Comparison of ENCODE assay signal across 12 cellular contexts in genomic region chr3:37997321-37997720, GRCh38. TPM values are rescaled to one million over a fixed set of nuclear protein-coding genes. Genes with fewer than 3 reads are reported as not detected.
A peak's percentile ranks its signal among the peaks of the same experiment; 100 is the strongest.
DNase-seq lines count a peak whose midpoint lies in the region; ATAC-seq, FAIRE-seq and TF ChIP-seq lines count a peak whose summit lies in the region.
"Had no signal": no experiment of that assay in that cellular context is flagged by ENCODE, and none has a peak within 500 bp of the region (broad histone marks: within the 10 kb centered on the region; RNA-seq: fewer than 3 reads in every experiment).

No MANE protein-coding gene starts in this region.

- H3K36me3 Mint-ChIP-seq in CD4-positive, CD25-positive, alpha-beta regulatory T cell = peaks cover 9% of the 10 kb centered on the region
- H3K36me3 Mint-ChIP-seq in CD8-positive, alpha-beta memory T cell = peaks cover 8 to 52% (median 11%) of the 10 kb centered on the region in 3 donors
- H3K36me3 Mint-ChIP-seq in dendritic cell treated with granulocyte-macrophage colony-stimulating factor and Interleukin-4, amounts not matched to agents 40 ng/mL and 50 ng/mL, for 4 days (ENCODE audit: low read depth) = peaks cover 26% of the 10 kb centered on the region
- H3K36me3 Mint-ChIP-seq: brain had no signal

- no peak for DNase-seq in CD4-positive, CD25-positive, alpha-beta regulatory T cell
- peak in 1 of 5 donors; percentile 44 for DNase-seq in CD8-positive, alpha-beta memory T cell
- DNase-seq in urothelium cell line (ENCODE audit: low spot score) = no peak
- DNase-seq in hepatocyte (ENCODE audit: low spot score) = no peak
- no peak for DNase-seq in ureter (ENCODE audit: low spot score)

- intact Hi-C loops in dendritic cell treated with granulocyte-macrophage colony-stimulating factor and Interleukin-4, amounts not matched to agents 40 ng/mL and 50 ng/mL, for 4 days (cut with micrococcal nuclease) = no loop called here

- H2AFZ ChIP-seq in hepatocyte = no peak overlapping the region

- peak overlapping the region; percentile 79 to 95 (median 95) for H3K27ac Mint-ChIP-seq in CD4-positive, CD25-positive, alpha-beta regulatory T cell
- peak overlapping the region in 6 of 8 donors; percentile 61 to 98 (median 89) for H3K27ac Mint-ChIP-seq in CD8-positive, alpha-beta memory T cell
- peak overlapping the region; percentile 38 for H3K27ac Mint-ChIP-seq in dendritic cell treated with granulocyte-macrophage colony-stimulating factor and Interleukin-4, amounts not matched to agents 40 ng/mL and 50 ng/mL, for 4 days

- no peak for ATAC-seq in CD4-positive, CD25-positive, alpha-beta regulatory T cell (ENCODE audit: low read depth in 2 of 2)
- ATAC-seq in GM18870 (IDR thresholded peaks at IDR 0.05; ENCODE audit: unreplicated experiment) = no peak

- no peaks in the 10 kb centered on the region for H3K27me3 ChIP-seq in CD4-positive, CD25-positive, alpha-beta regulatory T cell (ENCODE audit: control insufficient read depth, insufficient read depth, low read length)
- no peaks in the 10 kb centered on the region for H3K27me3 ChIP-seq in CD8-positive, alpha-beta memory T cell (ENCODE audit: insufficient read depth, low read length, poor library complexity, severe bottlenecking)
- H3K27me3 ChIP-seq in neutrophil = no peaks in the 10 kb centered on the region
- H3K27me3 ChIP-seq in hepatocyte = no peaks in the 10 kb centered on the region
- H3K27me3 ChIP-seq: left lung had no signal

- peaks cover 15% of the 10 kb centered on the region for H3K36me3 ChIP-seq in CD4-positive, CD25-positive, alpha-beta regulatory T cell (ENCODE audit: control insufficient read depth, insufficient read depth, low read length)
- H3K36me3 ChIP-seq in CD8-positive, alpha-beta memory T cell (ENCODE audit: insufficient read depth, low read length) = peaks cover 11% of the 10 kb centered on the region
- H3K36me3 ChIP-seq in neutrophil (no peaks in the 10 kb centered on the region), hepatocyte (replicated peaks; ENCODE audit: insufficient read depth, low read depth) (no peaks in the 10 kb centered on the region)

- H3K4me2 ChIP-seq in hepatocyte = no peak overlapping the region

- no peak overlapping the region for H3K4me3 ChIP-seq in CD4-positive, CD25-positive, alpha-beta regulatory T cell (ENCODE audit: low read depth, low read length)
- H3K4me3 ChIP-seq in CD8-positive, alpha-beta memory T cell (ENCODE audit: low read length) = no peak overlapping the region
- no peak overlapping the region for H3K4me3 ChIP-seq in neutrophil (ENCODE audit: low read depth in 1 of 2, low read length in 1 of 2)
- no peak overlapping the region for H3K4me3 ChIP-seq in hepatocyte

- H3K4me3 Mint-ChIP-seq in CD4-positive, CD25-positive, alpha-beta regulatory T cell = peak overlapping the region in 1 of 4 donors; percentile 86
- H3K4me3 Mint-ChIP-seq in CD8-positive, alpha-beta memory T cell = peak overlapping the region in 4 of 7 donors; percentile 34 to 79 (median 72)
- no peak overlapping the region for H3K4me3 Mint-ChIP-seq in dendritic cell treated with granulocyte-macrophage colony-stimulating factor and Interleukin-4, amounts not matched to agents 40 ng/mL and 50 ng/mL, for 4 days

- H3K9me3 ChIP-seq in CD4-positive, CD25-positive, alpha-beta regulatory T cell (ENCODE audit: control insufficient read depth in 2 of 2, low read length in 2 of 2) = no peaks in the 10 kb centered on the region
- H3K9me3 ChIP-seq in CD8-positive, alpha-beta memory T cell (ENCODE audit: low read length) = no peaks in the 10 kb centered on the region
- no peaks in the 10 kb centered on the region for H3K9me3 ChIP-seq in neutrophil
- H3K9me3 ChIP-seq in hepatocyte (ENCODE audit: low read depth) = no peaks in the 10 kb centered on the region
- H3K9me3 ChIP-seq: left lung had no signal

- no peaks in the 10 kb centered on the region for H3K27me3 Mint-ChIP-seq in CD4-positive, CD25-positive, alpha-beta regulatory T cell
- H3K27me3 Mint-ChIP-seq in CD8-positive, alpha-beta memory T cell = peaks cover 0 to 1% of the 10 kb centered on the region in 2 donors
- H3K27me3 Mint-ChIP-seq in dendritic cell treated with granulocyte-macrophage colony-stimulating factor and Interleukin-4, amounts not matched to agents 40 ng/mL and 50 ng/mL, for 4 days = no peaks in the 10 kb centered on the region
- H3K27me3 Mint-ChIP-seq: activated naive CD8-positive, alpha-beta T cell had no signal

- no peak for FAIRE-seq in urothelium cell line (lab: Jason Lieb, UNC)

- H3K79me2 ChIP-seq in hepatocyte = peaks cover 6% of the 10 kb centered on the region

- peaks cover 8 to 70% (median 47%) of the 10 kb centered on the region in 4 donors for H3K4me1 Mint-ChIP-seq in CD4-positive, CD25-positive, alpha-beta regulatory T cell
- H3K4me1 Mint-ChIP-seq in CD8-positive, alpha-beta memory T cell = peaks cover 54 to 70% (median 64%) of the 10 kb centered on the region in 3 donors
- H3K4me1 Mint-ChIP-seq in dendritic cell treated with granulocyte-macrophage colony-stimulating factor and Interleukin-4, amounts not matched to agents 40 ng/mL and 50 ng/mL, for 4 days (ENCODE audit: low read depth) = peaks cover 68% of the 10 kb centered on the region

- 97% methylated on average over 10 of the region's 10 CpGs for WGBS in hepatocyte (ENCODE audit: low lambda C conversion rate, missing lambda C conversion rate)

- no peaks in the 10 kb centered on the region for H3K9me3 Mint-ChIP-seq in CD4-positive, CD25-positive, alpha-beta regulatory T cell
- no peaks in the 10 kb centered on the region for H3K9me3 Mint-ChIP-seq in CD8-positive, alpha-beta memory T cell
- H3K9me3 Mint-ChIP-seq in dendritic cell treated with granulocyte-macrophage colony-stimulating factor and Interleukin-4, amounts not matched to agents 40 ng/mL and 50 ng/mL, for 4 days = no peaks in the 10 kb centered on the region
- H3K9me3 Mint-ChIP-seq: brain had no signal

- H3K4me1 ChIP-seq in CD4-positive, CD25-positive, alpha-beta regulatory T cell (ENCODE audit: control insufficient read depth, insufficient read depth, low read length, poor library complexity, severe bottlenecking) = peaks cover 56% of the 10 kb centered on the region
- H3K4me1 ChIP-seq in CD8-positive, alpha-beta memory T cell (ENCODE audit: insufficient read depth, low read length) = peaks cover 54% of the 10 kb centered on the region
- H3K4me1 ChIP-seq in neutrophil (ENCODE audit: control insufficient read depth in 1 of 2, insufficient read depth in 1 of 2, low read depth in 1 of 2, low read length in 1 of 2) (peaks cover 58 to 64% of the 10 kb centered on the region in 2 experiments), hepatocyte (ENCODE audit: insufficient read depth) (peaks cover 31% of the 10 kb centered on the region)

- POLR2A ChIA-PET in CD8-positive, alpha-beta memory T cell (lab: Charles Lee) = interaction anchor here (1.0 kb wide), 3 partner anchors 23 to 168 kb away, joined by 4 to 6 read pairs (median 5); partner anchors contain the start of genes DLEC1 and OXSR1

- H3K27ac ChIP-seq in CD4-positive, CD25-positive, alpha-beta regulatory T cell (ENCODE audit: insufficient read depth, low read length, poor library complexity, severe bottlenecking) = peak overlapping the region; percentile 86
- H3K27ac ChIP-seq in CD8-positive, alpha-beta memory T cell (ENCODE audit: low read depth, low read length) = no peak overlapping the region
- H3K27ac ChIP-seq in neutrophil (peak overlapping the region; percentile 96), hepatocyte (no peak overlapping the region)
- H3K27ac ChIP-seq: epithelial cell of prostate had no signal

- CTCF ChIA-PET in CD8-positive, alpha-beta memory T cell (lab: Charles Lee) = interaction anchor here (1.0 to 1.7 kb wide), 10 partner anchors 11 to 168 kb away, joined by 3 to 13 read pairs (median 6); partner anchors contain the start of genes ACAA1, DLEC1, OXSR1 and PLCD1

- H4K20me1 ChIP-seq in hepatocyte (ENCODE audit: insufficient read depth, poor library complexity, severe bottlenecking) = no peaks in the 10 kb centered on the region

- H3K9me2 ChIP-seq in hepatocyte (replicated peaks; ENCODE audit: insufficient read depth) = no peaks in the 10 kb centered on the region

- TF ChIP-seq CTCF in neutrophil (IDR thresholded peaks at IDR 0.05) (no peak), hepatocyte (IDR thresholded peaks at IDR 0.05; ENCODE audit: poor library complexity) (no peak)

RNA-seq across cellular contexts. Expression of gene VILL, which starts 6.7 kb away (rescaled TPM):
- 24.0 TPM for total RNA-seq in CD4-positive, CD25-positive, alpha-beta regulatory T cell
- 10 to 100 TPM in 3 of 4 donors, 1 to 10 TPM in 1; 9.0 to 15.5 (median 12.4) TPM for polyA plus RNA-seq in CD4-positive, CD25-positive, alpha-beta regulatory T cell
- 10 to 100 TPM; 14.7 to 15.8 TPM for total RNA-seq in CD8-positive, alpha-beta memory T cell
- 16.8 TPM for polyA plus RNA-seq in CD8-positive, alpha-beta memory T cell
- total RNA-seq in hepatocyte (47.0 and 47.4 TPM in 2 replicates), ureter (46.4 TPM)
- polyA plus RNA-seq in hepatocyte = 39.3 and 39.7 TPM in 2 replicates

RNA-seq across cellular contexts. Expression of gene PLCD1, which starts 32.1 kb away (rescaled TPM):
- 47.5 TPM for total RNA-seq in CD4-positive, CD25-positive, alpha-beta regulatory T cell
- 10 to 100 TPM; 26.2 to 32.5 (median 28.6) TPM for polyA plus RNA-seq in CD4-positive, CD25-positive, alpha-beta regulatory T cell
- 10 to 100 TPM; 12.8 to 18.5 TPM for total RNA-seq in CD8-positive, alpha-beta memory T cell
- polyA plus RNA-seq in CD8-positive, alpha-beta memory T cell = 36.4 TPM
- 17.1 and 22.6 TPM in 2 replicates for total RNA-seq in hepatocyte
- polyA plus RNA-seq in hepatocyte = 21.7 and 24.8 TPM in 2 replicates
- 93.5 TPM for total RNA-seq in ureter

RNA-seq across cellular contexts. Expression of gene DLEC1, which starts 41.7 kb away (rescaled TPM):
- 4.9 TPM for total RNA-seq in CD4-positive, CD25-positive, alpha-beta regulatory T cell
- under 1 TPM; 0.09 to 0.65 (median 0.50) TPM for polyA plus RNA-seq in CD4-positive, CD25-positive, alpha-beta regulatory T cell
- total RNA-seq in CD8-positive, alpha-beta memory T cell = 1 to 10 TPM; 1.0 to 1.3 TPM
- polyA plus RNA-seq in CD8-positive, alpha-beta memory T cell = 0.56 TPM
- 0.23 and 0.68 TPM in 2 replicates for total RNA-seq in hepatocyte
- polyA plus RNA-seq in hepatocyte = 1.5 and 1.6 TPM in 2 replicates
- 5.6 TPM for total RNA-seq in ureter

Comparison
In these comparisons a context has a peak if more than half of its experiments do, and no peak if none do; other contexts are left out.
1. H3K27ac ChIP-seq: peak in CD4-positive, CD25-positive, alpha-beta regulatory T cell (single experiment) and neutrophil (single experiment); none in CD8-positive, alpha-beta memory T cell (single experiment) and hepatocyte (single experiment).
2. H3K27ac Mint-ChIP-seq: peak in every context shown above with its lines; median percentile 95 in CD4-positive, CD25-positive, alpha-beta regulatory T cell; 89 in CD8-positive, alpha-beta memory T cell; 38 in dendritic cell treated with granulocyte-macrophage colony-stimulating factor and Interleukin-4, amounts not matched to agents 40 ng/mL and 50 ng/mL, for 4 days.